ENCODE assay signal across 29 cellular contexts in the genomic region with DNA sequence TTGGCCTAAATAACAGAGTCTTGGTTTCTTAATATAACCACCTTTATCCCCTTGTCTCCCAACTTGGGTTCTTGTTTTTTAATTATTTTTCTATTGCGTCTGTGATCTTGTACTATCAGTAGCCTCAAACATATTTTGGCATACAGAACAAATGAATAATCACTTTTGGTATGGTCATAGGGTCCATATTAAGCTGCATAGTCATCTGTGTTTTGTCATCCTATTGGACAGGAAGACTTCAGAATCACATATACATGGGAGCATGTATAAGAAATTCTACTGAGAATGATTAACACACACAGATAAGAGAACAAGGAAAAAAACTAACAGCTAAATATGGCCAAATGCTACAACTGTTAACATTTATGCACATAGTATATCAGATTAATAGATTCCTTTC.
"Had no signal": no experiment of that assay in that cellular context is flagged by ENCODE, and none has a peak within 500 bp of the region (broad histone marks: within the 10 kb centered on the region; RNA-seq: fewer than 3 reads in every experiment).

No MANE protein-coding gene starts in this region.

- H3K27me3 ChIP-seq: heart right ventricle, left lung, suprapubic skin, tibial artery, upper lobe of right lung had no signal

- H3K36me3 Mint-ChIP-seq: activated naive CD8-positive, alpha-beta T cell; brain; naive thymus-derived CD8-positive, alpha-beta T cell had no signal

- H3K4me1 ChIP-seq: parathyroid adenoma, suprapubic skin, upper lobe of right lung had no signal

- H3K27ac Mint-ChIP-seq: activated naive CD8-positive, alpha-beta T cell; naive thymus-derived CD8-positive, alpha-beta T cell; T-helper 2 cell treated with Interferon-gamma antibody and Interleukin-4, amounts not matched to agents 5 μg/mL and 100 μg/mL, for 36 hours had no signal

- H3K9ac ChIP-seq: parathyroid adenoma had no signal

- H3K9me3 ChIP-seq: heart right ventricle, left lung, lower lobe of right lung, spleen, suprapubic skin, tibial artery, upper lobe of right lung had no signal

- H3K79me2 ChIP-seq: parathyroid adenoma had no signal

- FAIRE-seq: islet of Langerhans had no signal

- H3K36me3 ChIP-seq: heart right ventricle, left lung, lower lobe of right lung, spleen, suprapubic skin, tibial artery, upper lobe of right lung had no signal

- ATAC-seq: heart right ventricle; left lung; lower lobe of right lung; naive thymus-derived CD8-positive, alpha-beta T cell; right cardiac atrium; upper lobe of right lung had no signal

- H3K9me3 Mint-ChIP-seq: brain; central memory CD8-positive, alpha-beta T cell; naive thymus-derived CD8-positive, alpha-beta T cell; neural crest cell; T-helper 2 cell treated with Interferon-gamma antibody and Interleukin-4, amounts not matched to agents 5 μg/mL and 100 μg/mL, for 36 hours had no signal

- H2AFZ ChIP-seq: parathyroid adenoma had no signal

- H3K4me1 Mint-ChIP-seq: central memory CD8-positive, alpha-beta T cell; naive thymus-derived CD8-positive, alpha-beta T cell had no signal

- DNase-seq: activated CD4-positive, alpha-beta T cell treated with anti-CD3 and anti-CD28 coated beads for 4 hours; activated CD4-positive, alpha-beta T cell treated with anti-CD3 and anti-CD28 coated beads, Interleukin-2, amount 50 U/mL, for 4 hours; activated effector memory CD4-positive, alpha-beta T cell treated with Interleukin-2 at 50 U/mL for 16 hours; activated naive CD4-positive, alpha-beta T cell treated with Interleukin-2 at 50 U/mL for 16 hours; aorta; dermis blood vessel endothelial cell; effector CD4-positive, alpha-beta T cell; erythroblast; foreskin melanocyte; heart right ventricle; left lung; lower lobe of right lung; mesenchymal stem cell; naive thymus-derived CD8-positive, alpha-beta T cell; nucleus accumbens; right cardiac atrium; spleen; stimulated activated naive CD4-positive, alpha-beta T cell; T-helper 1 cell; tibial artery; upper lobe of right lung had no signal

- H3K4me3 ChIP-seq: heart right ventricle, left lung, lower lobe of right lung, spleen, suprapubic skin, tibial artery, upper lobe of right lung had no signal

- H3K4me3 Mint-ChIP-seq: activated naive CD8-positive, alpha-beta T cell; brain; central memory CD8-positive, alpha-beta T cell; naive thymus-derived CD8-positive, alpha-beta T cell; neural crest cell; T-helper 2 cell treated with Interferon-gamma antibody and Interleukin-4, amounts not matched to agents 5 μg/mL and 100 μg/mL, for 36 hours had no signal

- H3K27ac ChIP-seq: heart right ventricle, lower lobe of right lung, parathyroid adenoma, spleen, suprapubic skin, tibial artery, upper lobe of right lung had no signal
